In the genomic region with DNA sequence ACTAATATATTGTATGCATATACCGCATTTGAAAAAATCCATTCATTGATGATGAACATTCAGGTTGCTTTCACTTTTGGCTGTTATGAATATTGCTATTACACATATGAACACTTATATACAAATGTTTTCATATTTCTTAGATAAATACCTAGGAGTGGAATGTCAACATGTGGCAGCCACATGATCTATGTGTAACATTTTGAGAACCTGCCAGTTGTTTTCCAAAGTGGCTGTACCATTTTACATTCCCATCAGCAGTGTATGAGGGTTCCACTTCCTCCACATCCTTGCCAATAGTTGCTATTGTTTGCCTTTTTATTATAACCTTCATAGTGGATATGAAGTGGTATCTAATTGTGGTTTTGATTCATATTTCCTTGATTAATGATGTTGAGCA, we compare ENCODE assay signal across 20 cellular contexts. TPM values are rescaled to one million over a fixed set of nuclear protein-coding genes. Genes with fewer than 3 reads are reported as not detected.
A peak's percentile ranks its signal among the peaks of the same experiment; 100 is the strongest.
DNase-seq lines count a peak whose midpoint lies in the region.
"Had no signal": no experiment of that assay in that cellular context is flagged by ENCODE, and none has a peak within 500 bp of the region (broad histone marks: within the 10 kb centered on the region; RNA-seq: fewer than 3 reads in every experiment).

No MANE protein-coding gene starts in this region.

- no peaks in the 10 kb centered on the region for H3K27me3 Mint-ChIP-seq in activated CD4-positive, alpha-beta memory T cell treated with anti-CD3 and anti-CD28 coated beads, Interleukin-2, amount 10 ng/mL, durations not matched to agents 7 days and 5 days
- H3K27me3 Mint-ChIP-seq: CD4-positive, alpha-beta T cell; T-cell had no signal

- POLR2A ChIA-PET in activated CD4-positive, alpha-beta memory T cell treated with anti-CD3 and anti-CD28 coated beads, Interleukin-2, amount 10 ng/mL, durations not matched to agents 7 days and 5 days (lab: Charles Lee): no interaction called here

- H3K36me3 Mint-ChIP-seq in activated CD4-positive, alpha-beta memory T cell treated with anti-CD3 and anti-CD28 coated beads, Interleukin-2, amount 10 ng/mL, durations not matched to agents 7 days and 5 days (ENCODE audit: low read depth): no peaks in the 10 kb centered on the region
- H3K36me3 Mint-ChIP-seq: T-cell had no signal

- no peaks in the 10 kb centered on the region for H3K4me1 Mint-ChIP-seq in activated CD4-positive, alpha-beta memory T cell treated with anti-CD3 and anti-CD28 coated beads, Interleukin-2, amount 10 ng/mL, durations not matched to agents 7 days and 5 days
- H3K4me1 Mint-ChIP-seq: T-cell had no signal

- CTCF ChIA-PET in activated CD4-positive, alpha-beta memory T cell treated with anti-CD3 and anti-CD28 coated beads, Interleukin-2, amount 10 ng/mL, durations not matched to agents 7 days and 5 days (lab: Charles Lee): no interaction called here

- H3K27ac Mint-ChIP-seq in activated CD4-positive, alpha-beta memory T cell treated with anti-CD3 and anti-CD28 coated beads, Interleukin-2, amount 10 ng/mL, durations not matched to agents 7 days and 5 days: no peak overlapping the region
- H3K27ac Mint-ChIP-seq: CD4-positive, alpha-beta T cell; T-cell had no signal

- H3K9me3 Mint-ChIP-seq in activated CD4-positive, alpha-beta memory T cell treated with anti-CD3 and anti-CD28 coated beads, Interleukin-2, amount 10 ng/mL, durations not matched to agents 7 days and 5 days: no peaks in the 10 kb centered on the region
- H3K9me3 Mint-ChIP-seq: CD4-positive, alpha-beta T cell had no signal

- no peak overlapping the region for H3K4me3 Mint-ChIP-seq in activated CD4-positive, alpha-beta memory T cell treated with anti-CD3 and anti-CD28 coated beads, Interleukin-2, amount 10 ng/mL, durations not matched to agents 7 days and 5 days
- H3K4me3 Mint-ChIP-seq: CD4-positive, alpha-beta T cell; T-cell had no signal

- DNase-seq in DMS53 (lab: John Stamatoyannopoulos, UW): peak; percentile 30
- DNase-seq in DMS53 treated with DMSO at 0.1 percent for 48 hours (lab: John Stamatoyannopoulos, UW; ENCODE audit: unreplicated experiment): no peak
- DNase-seq in GM04504 (ENCODE audit: low read depth): peak; percentile 31
- peak; percentile 44 to 78 for DNase-seq in dermis microvascular lymphatic vessel endothelial cell (ENCODE audit: low read depth in 2 of 2)
- DNase-seq in lung microvascular endothelial cell (ENCODE audit: low read depth in 2 of 2): peak; percentile 60 to 85
- DNase-seq in mucosa of gallbladder (ENCODE audit: low spot score): no peak
- no peak for DNase-seq in activated CD4-positive, alpha-beta memory T cell treated with anti-CD3 and anti-CD28 coated beads, Interleukin-2, amount 10 ng/mL, durations not matched to agents 7 days and 5 days
- no peak for DNase-seq in SIG-M5 treated with dmso at 0.1 percent for 504 hours (lab: John Stamatoyannopoulos, UW; ENCODE audit: unreplicated experiment)
- DNase-seq: Caco-2; CD4-positive, alpha-beta T cell; IMR-90; NCI-H1092 treated with DMSO at 0.1 percent for 48 hours; NCI-H1694; NCI-H2107; NCI-H345; NCI-H526; OCI-M1; Right ventricle myocardium superior; T-cell had no signal

RNA-seq across cellular contexts. Expression of a gene that starts 40.5 kb away (rescaled TPM):
- total RNA-seq in dermis microvascular lymphatic vessel endothelial cell (2.2 and 2.8 TPM in 2 replicates), lung microvascular endothelial cell (1.4 and 2.6 TPM in 2 replicates), mucosa of gallbladder (1.8 TPM)
- total RNA-seq in activated CD4-positive, alpha-beta memory T cell treated with anti-CD3 and anti-CD28 coated beads, Interleukin-2, amount 10 ng/mL, durations not matched to agents 7 days and 5 days: not detected
- total RNA-seq: Caco-2; CD4-positive, alpha-beta T cell; G401; T-cell had no signal

Comparison
In these comparisons a context has a peak if more than half of its experiments do, and no peak if none do; other contexts are left out.
1. DNase-seq: peak in DMS53 (single experiment), GM04504 (single experiment), dermis microvascular lymphatic vessel endothelial cell (2 of 2) and lung microvascular endothelial cell (2 of 2); none in DMS53 treated with DMSO at 0.1 percent for 48 hours (single experiment), mucosa of gallbladder (single experiment), activated CD4-positive, alpha-beta memory T cell treated with anti-CD3 and anti-CD28 coated beads, Interleukin-2, amount 10 ng/mL, durations not matched to agents 7 days and 5 days (single experiment) and SIG-M5 treated with dmso at 0.1 percent for 504 hours (single experiment).